In the genomic region with DNA sequence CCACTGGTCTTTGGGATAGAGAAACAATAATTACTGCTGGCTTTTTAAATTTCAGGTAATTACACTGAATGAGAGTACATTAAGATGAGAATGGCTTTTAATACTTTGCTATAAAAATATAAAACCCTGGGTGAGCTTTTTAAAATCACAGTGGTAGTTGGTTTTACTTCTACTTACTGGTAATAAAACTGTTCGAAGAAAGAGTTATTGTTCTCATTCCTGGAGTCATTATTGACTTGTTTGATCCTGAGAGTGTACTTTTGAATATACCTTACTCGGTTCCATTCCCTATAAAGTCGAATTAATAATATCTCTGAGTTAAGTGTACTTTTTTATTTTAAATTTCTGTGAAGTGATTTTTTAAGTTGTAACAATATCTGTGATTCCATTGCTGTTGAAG, we compare ENCODE assay signal across 17 cellular contexts. TPM values are rescaled to one million over a fixed set of nuclear protein-coding genes. Genes with fewer than 3 reads are reported as not detected.
DNase-seq lines count a peak whose midpoint lies in the region; ATAC-seq and TF ChIP-seq lines count a peak whose summit lies in the region.
"Had no signal": no experiment of that assay in that cellular context is flagged by ENCODE, and none has a peak within 500 bp of the region (broad histone marks: within the 10 kb centered on the region; RNA-seq: fewer than 3 reads in every experiment).

No MANE protein-coding gene starts in this region.

- H3K9me3 ChIP-seq in mucosa of descending colon: no peaks in the 10 kb centered on the region
- H3K9me3 ChIP-seq: BLaER1, Caco-2 had no signal

- H3K4me2 ChIP-seq in GM23338: no peak overlapping the region
- H3K4me2 ChIP-seq: BLaER1 had no signal

- no peaks in the 10 kb centered on the region for H3K27me3 Mint-ChIP-seq in GM23338 (ENCODE audit: insufficient read depth, low read depth, poor library complexity)
- H3K27me3 Mint-ChIP-seq: B cell; CD4-positive, CD25-positive, alpha-beta regulatory T cell had no signal

- no peaks in the 10 kb centered on the region; the same call in 2 of the 3 replicates for H3K9me3 Mint-ChIP-seq in GM23338
- H3K9me3 Mint-ChIP-seq: CD4-positive, CD25-positive, alpha-beta regulatory T cell; CD8-positive, alpha-beta T cell; HFFc6 had no signal

- ATAC-seq in GM23338 (no peak), mucosa of descending colon (peak; percentile 42)
- ATAC-seq: CD8-positive, alpha-beta T cell had no signal

- no peaks in the 10 kb centered on the region for H3K9me2 ChIP-seq in GM23338 (ENCODE audit: insufficient read depth)

- 0 out of 2 replicates have a peak, but pooled peaks cover 2% of the 10 kb centered on the region for H3F3A ChIP-seq in GM23338 (replicated peaks; ENCODE audit: low read depth)

- no peak for TF ChIP-seq CTCF in GM23338 (conservative IDR thresholded peaks at IDR 0.05; ENCODE audit: low read depth in 2 of 2)
- TF ChIP-seq CTCF in mucosa of descending colon (IDR thresholded peaks at IDR 0.05): no peak

- H3K27ac ChIP-seq in GM23338 (ENCODE audit: low read depth): peak overlapping the region; percentile 53; the same call in 1 of the 2 replicates
- H3K27ac ChIP-seq: BLaER1, C4-2B had no signal

- H3K79me2 ChIP-seq in GM23338 (replicated peaks; ENCODE audit: insufficient read depth): peaks cover 7% of the 10 kb centered on the region; the same call in 1 of the 2 replicates

- CTCF ChIA-PET in HEK293T (lab: Yijun Ruan, JAX): no interaction called here

- DNase-seq in GM23338 (ENCODE audit: low spot score): no peak
- DNase-seq in HEK293T (ENCODE audit: extremely low spot score): no peak
- DNase-seq in mucosa of descending colon: no peak
- DNase-seq in stimulated activated CD4-positive, alpha-beta T cell treated with anti-CD3 and anti-CD28 coated beads, Interleukin-4, amount 100 ng/mL, for 1 hour: no peak
- no peak for DNase-seq in stimulated activated CD4-positive, alpha-beta T cell treated with anti-CD3 and anti-CD28 coated beads, Interleukin-4, amount 100 ng/mL, for 24 hours
- DNase-seq in mesenteric fat pad (ENCODE audit: low spot score): no peak
- DNase-seq: Caco-2; CD4-positive, CD25-positive, alpha-beta regulatory T cell; CD8-positive, alpha-beta T cell; DMS153; DND-41; H7; HCEC 1CT; HFFc6 had no signal

- POLR2A ChIA-PET in HEK293T (lab: Yijun Ruan, JAX): no interaction called here

- H3K27ac Mint-ChIP-seq in GM23338: no peak overlapping the region
- H3K27ac Mint-ChIP-seq: B cell; CD4-positive, CD25-positive, alpha-beta regulatory T cell; CD8-positive, alpha-beta T cell; HFFc6 had no signal

- H4K20me1 ChIP-seq in GM23338 (replicated peaks; ENCODE audit: insufficient read depth): peaks cover 12% of the 10 kb centered on the region
- H4K20me1 ChIP-seq: BLaER1 had no signal

- H3K36me3 Mint-ChIP-seq in GM23338 (ENCODE audit: low read depth): peaks cover 76% of the 10 kb centered on the region
- H3K36me3 Mint-ChIP-seq: CD4-positive, CD25-positive, alpha-beta regulatory T cell; CD8-positive, alpha-beta T cell had no signal

- no peaks in the 10 kb centered on the region for H3K27me3 ChIP-seq in GM23338 (ENCODE audit: insufficient read depth)
- H3K27me3 ChIP-seq: BLaER1 had no signal

- H3K36me3 ChIP-seq in GM23338 (ENCODE audit: insufficient read depth): peaks cover 27% of the 10 kb centered on the region
- no peaks in the 10 kb centered on the region for H3K36me3 ChIP-seq in mucosa of descending colon (ENCODE audit: low read depth)

- H2AFZ ChIP-seq in GM23338: no peak overlapping the region

- no peaks in the 10 kb centered on the region for H3K4me1 ChIP-seq in GM23338 (ENCODE audit: insufficient read depth)
- no peaks in the 10 kb centered on the region for H3K4me1 ChIP-seq in mucosa of descending colon (ENCODE audit: low read depth)
- H3K4me1 ChIP-seq: BLaER1, Caco-2 had no signal

- H3K4me1 Mint-ChIP-seq in GM23338: no peaks in the 10 kb centered on the region
- H3K4me1 Mint-ChIP-seq: B cell had no signal

- intact Hi-C loops in mucosa of descending colon (cut with DNase I, micrococcal nuclease): no loop called here

- H3K4me3 Mint-ChIP-seq in GM23338: no peak overlapping the region
- H3K4me3 Mint-ChIP-seq: B cell; CD4-positive, CD25-positive, alpha-beta regulatory T cell; CD8-positive, alpha-beta T cell; HFFc6 had no signal

- H3K4me3 ChIP-seq in GM23338: no peak overlapping the region
- no peak overlapping the region for H3K4me3 ChIP-seq in mucosa of descending colon
- H3K4me3 ChIP-seq: BLaER1 had no signal

TF ChIP-seq in GM23338, 12 proteins besides CTCF, POLR2A, EP300 and RAD21 (continues in another document):
- TF ChIP-seq STAT1 (IDR thresholded peaks at IDR 0.05; ENCODE audit: unreplicated experiment) (no peak), ZNF114 (CRISPR knock-in tag; IDR thresholded peaks at IDR 0.05) (no peak), CREB1 (CRISPR knock-in tag; IDR thresholded peaks at IDR 0.05; ENCODE audit: low read depth) (no peak)
- TF ChIP-seq, protein P1, sequence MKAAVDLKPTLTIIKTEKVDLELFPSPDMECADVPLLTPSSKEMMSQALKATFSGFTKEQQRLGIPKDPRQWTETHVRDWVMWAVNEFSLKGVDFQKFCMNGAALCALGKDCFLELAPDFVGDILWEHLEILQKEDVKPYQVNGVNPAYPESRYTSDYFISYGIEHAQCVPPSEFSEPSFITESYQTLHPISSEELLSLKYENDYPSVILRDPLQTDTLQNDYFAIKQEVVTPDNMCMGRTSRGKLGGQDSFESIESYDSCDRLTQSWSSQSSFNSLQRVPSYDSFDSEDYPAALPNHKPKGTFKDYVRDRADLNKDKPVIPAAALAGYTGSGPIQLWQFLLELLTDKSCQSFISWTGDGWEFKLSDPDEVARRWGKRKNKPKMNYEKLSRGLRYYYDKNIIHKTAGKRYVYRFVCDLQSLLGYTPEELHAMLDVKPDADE (IDR thresholded peaks at IDR 0.05): no peak

TF ChIP-seq in HEK293T, 16 proteins besides CTCF, POLR2A, EP300 and RAD21:
- TF ChIP-seq FOXM1 (IDR thresholded peaks at IDR 0.05; ENCODE audit: borderline replicate concordance): no peak
- TF ChIP-seq, protein P2, sequence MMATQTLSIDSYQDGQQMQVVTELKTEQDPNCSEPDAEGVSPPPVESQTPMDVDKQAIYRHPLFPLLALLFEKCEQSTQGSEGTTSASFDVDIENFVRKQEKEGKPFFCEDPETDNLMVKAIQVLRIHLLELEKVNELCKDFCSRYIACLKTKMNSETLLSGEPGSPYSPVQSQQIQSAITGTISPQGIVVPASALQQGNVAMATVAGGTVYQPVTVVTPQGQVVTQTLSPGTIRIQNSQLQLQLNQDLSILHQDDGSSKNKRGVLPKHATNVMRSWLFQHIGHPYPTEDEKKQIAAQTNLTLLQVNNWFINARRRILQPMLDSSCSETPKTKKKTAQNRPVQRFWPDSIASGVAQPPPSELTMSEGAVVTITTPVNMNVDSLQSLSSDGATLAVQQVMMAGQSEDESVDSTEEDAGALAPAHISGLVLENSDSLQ (IDR thresholded peaks at IDR 0.05): peak; percentile 85

RNA-seq across cellular contexts. Expression of a gene that starts 21.5 kb away (rescaled TPM):
- 55.7 and 67.8 TPM in 2 replicates for total RNA-seq in GM23338 (2014; rRNA removed; shearing (Covaris generic))
- 32.3 and 37.2 TPM in 2 replicates for polyA plus RNA-seq in GM23338 (2016; fragmentation: Nextera tagmentation; extraction: Ambion mirVana)
- 10 to 100 TPM in 1 of 3 donors, 1 to 10 TPM in 2; 2.5 to 13.8 (median 4.5) TPM for total RNA-seq in mucosa of descending colon
- total RNA-seq in mesenteric fat pad: 0.77 TPM
